26 cellular contexts compared by ENCODE assay signal in the genomic region with DNA sequence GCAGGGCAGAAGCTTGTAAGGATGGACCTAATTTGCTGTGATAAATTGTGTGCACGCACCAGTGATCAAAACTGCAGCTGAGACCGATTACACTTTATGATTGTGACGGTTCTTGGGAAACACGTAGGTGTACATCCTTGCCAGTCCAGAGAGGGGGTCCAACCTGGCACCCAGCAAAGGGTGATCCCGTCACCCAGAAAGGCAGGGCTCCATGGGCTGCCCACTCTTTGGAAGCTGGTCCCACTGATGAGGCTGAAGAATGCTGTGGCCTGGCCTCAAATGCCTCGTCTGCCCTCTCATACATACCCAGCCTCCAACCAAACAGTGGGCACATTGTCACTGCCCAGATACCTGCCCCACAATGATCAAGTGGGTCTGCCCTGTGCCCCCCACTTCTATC.
"Had no signal": no experiment of that assay in that cellular context is flagged by ENCODE, and none has a peak within 500 bp of the region (broad histone marks: within the 10 kb centered on the region; RNA-seq: fewer than 3 reads in every experiment).

No MANE protein-coding gene starts in this region.

- DNase-seq: colonic mucosa; effector CD8-positive, alpha-beta T cell; endodermal cell; foreskin fibroblast; gastrocnemius medialis; heart left ventricle; kidney; left lung; mammary epithelial cell; mesendoderm; right cardiac atrium; sigmoid colon; stimulated activated CD4-positive, alpha-beta T cell treated with anti-CD3 and anti-CD28 coated beads, Interleukin-4, amount 100 ng/mL, for 4 hours; stimulated activated naive CD8-positive, alpha-beta T cell treated with anti-CD3 and anti-CD28 coated beads, Interleukin-15, Interleukin-2, amounts not matched to agents 100 U/mL and 50 U/mL, for 24 hours; substantia nigra; upper lobe of left lung; uterus had no signal

- H3K4me3 ChIP-seq: colonic mucosa, gastrocnemius medialis, heart left ventricle, hepatocyte, left lung, neural progenitor cell, prostate gland, sigmoid colon, thoracic aorta, tibial nerve, upper lobe of left lung, uterus had no signal

- H3K36me3 ChIP-seq: colonic mucosa, gastrocnemius medialis, heart left ventricle, left lung, neural progenitor cell, prostate gland, sigmoid colon, thoracic aorta, tibial nerve, upper lobe of left lung, uterus had no signal

- H3K27me3 ChIP-seq: colonic mucosa, gastrocnemius medialis, heart left ventricle, hepatocyte, left lung, neural progenitor cell, sigmoid colon, tibial nerve, upper lobe of left lung, uterus had no signal

- H3K9me3 ChIP-seq: colonic mucosa, gastrocnemius medialis, heart left ventricle, left lung, prostate gland, sigmoid colon, thoracic aorta, tibial nerve, upper lobe of left lung, uterus had no signal

- H3K27ac ChIP-seq: colonic mucosa, epithelial cell of prostate, gastrocnemius medialis, heart left ventricle, hepatocyte, left lung, neural progenitor cell, parathyroid adenoma, prostate gland, sigmoid colon, thoracic aorta, tibial nerve, upper lobe of left lung, uterus had no signal

- ATAC-seq: esophagus mucosa; gastrocnemius medialis; heart left ventricle; left lung; right cardiac atrium; stimulated activated memory B cell treated with anti-CD40 and anti-IgM and Interleukin-4, amounts not matched to agents 10 μg/mL and 1 μg/mL and 100 μg/mL, for 72 hours; stimulated activated naive CD8-positive, alpha-beta T cell treated with anti-CD3 and anti-CD28 coated beads, Interleukin-15, Interleukin-2, amounts not matched to agents 100 U/mL and 50 U/mL, for 24 hours had no signal

- H3K9ac ChIP-seq: neural progenitor cell, parathyroid adenoma had no signal

- H3K4me2 ChIP-seq: hepatocyte, neural progenitor cell had no signal

- H3K4me1 ChIP-seq: colonic mucosa, heart left ventricle, left lung, neural progenitor cell, parathyroid adenoma, prostate gland, sigmoid colon, tibial nerve, upper lobe of left lung, uterus had no signal
